ENCODE assay signal across 20 cellular contexts in genomic region chr17:77380411-77381184, GRCh38.
DNase-seq lines count a peak whose midpoint lies in the region; ATAC-seq, FAIRE-seq and TF ChIP-seq lines count a peak whose summit lies in the region.
"Had no signal": no experiment of that assay in that cellular context is flagged by ENCODE, and none has a peak within 500 bp of the region (broad histone marks: within the 10 kb centered on the region; RNA-seq: fewer than 3 reads in every experiment).

No MANE protein-coding gene starts in this region.

- H3K9me3 ChIP-seq in HepG2 (ENCODE audit: low read length) (no peaks in the 10 kb centered on the region), right lobe of liver (no peaks in the 10 kb centered on the region), neural progenitor cell (ENCODE audit: low read depth) (no peaks in the 10 kb centered on the region)

- DNase-seq in HepG2 (ENCODE audit: low spot score) (no peak), right lobe of liver (no peak), neural progenitor cell (ENCODE audit: low spot score) (no peak), HFFc6 (no peak), KBM-7 (no peak), type B pancreatic cell (ENCODE audit: extremely low spot score, unreplicated experiment) (no peak)
- DNase-seq in central memory CD8-positive, alpha-beta T cell (ENCODE audit: low spot score in 2 of 2) = no peak
- no peak for DNase-seq in activated CD8-positive, alpha-beta T cell treated with anti-CD3 and anti-CD28 coated beads for 36 hours
- DNase-seq: activated naive CD8-positive, alpha-beta T cell treated with anti-CD3 and anti-CD28 coated beads, Interleukin-2, amount 50 U/mL, for 24 hours; head of caudate nucleus; KG1; NCI-H1417 treated with DMSO at 0.1 percent for 48 hours; NCI-H446; OCI-M1; stimulated activated naive CD4-positive, alpha-beta T cell had no signal

- no TSS peak for BruUV-seq in HepG2 (replicated peaks; lab: Mats Ljungman, UMichigan)

- WGBS in HepG2 (ENCODE audit: low lambda C conversion rate) = 90% methylated on average over 10 of the region's 10 CpGs
- WGBS in right lobe of liver (ENCODE audit: insufficient coverage, low coverage, low lambda C conversion rate, missing lambda C conversion rate) = 57% methylated on average over 1 of the region's 10 CpGs

- H3K27ac ChIP-seq in HepG2 (ENCODE audit: extremely low read length, insufficient read depth, low read length) (no peak overlapping the region), right lobe of liver (no peak overlapping the region), neural progenitor cell (no peak overlapping the region)
- H3K27ac ChIP-seq: VCaP had no signal

- peaks cover 97% of the 10 kb centered on the region for H4K20me1 ChIP-seq in HepG2 (ENCODE audit: insufficient read depth, low read length)
- H4K20me1 ChIP-seq in neural progenitor cell (ENCODE audit: low read depth) = peaks cover 98% of the 10 kb centered on the region

- H3K27me3 Mint-ChIP-seq in central memory CD8-positive, alpha-beta T cell = no peaks in the 10 kb centered on the region
- H3K27me3 Mint-ChIP-seq in neural progenitor cell (ENCODE audit: insufficient read depth, low read depth) (peaks cover 8% of the 10 kb centered on the region), HFFc6 (ENCODE audit: insufficient read depth) (peaks cover 4% of the 10 kb centered on the region), type B pancreatic cell (no peaks in the 10 kb centered on the region)
- H3K27me3 Mint-ChIP-seq in activated CD8-positive, alpha-beta T cell treated with anti-CD3 and anti-CD28 coated beads for 36 hours = no peaks in the 10 kb centered on the region
- H3K27me3 Mint-ChIP-seq: activated naive CD8-positive, alpha-beta T cell treated with anti-CD3 and anti-CD28 coated beads, Interleukin-2, amount 50 U/mL, for 24 hours had no signal

- H3K27me3 ChIP-seq in HepG2 (ENCODE audit: control insufficient read depth in 1 of 2, insufficient read depth in 2 of 2, low read length in 2 of 2) (no peaks in the 10 kb centered on the region), right lobe of liver (no peaks in the 10 kb centered on the region), neural progenitor cell (no peaks in the 10 kb centered on the region)

- H3K4me2 ChIP-seq in HepG2 (ENCODE audit: low read depth, low read length) (no peak overlapping the region), neural progenitor cell (peak overlapping the region; percentile 45)

- POLR2A ChIA-PET in HepG2 (lab: Yijun Ruan, JAX) = interaction anchor here (3.3 kb wide), 1 partner anchor 12 kb away, joined by 23 read pairs; no protein-coding TSS in a partner anchor
- POLR2A ChIA-PET in activated CD8-positive, alpha-beta T cell treated with anti-CD3 and anti-CD28 coated beads for 36 hours (lab: Charles Lee) = interaction anchor here (0.9 to 2.2 kb wide), 2 partner anchors 10 to 11 kb away, joined by 3 to 14 read pairs; no protein-coding TSS in a partner anchor

- TF ChIP-seq RAD21 in HepG2 (CRISPR knock-in tag; IDR thresholded peaks at IDR 0.05) = no peak

- H3K4me3 ChIP-seq in HepG2 (replicated peaks in 1 of 3; ENCODE audit: insufficient read depth in 1 of 3, low read depth in 2 of 3, low read length in 3 of 3) = no peak overlapping the region
- H3K4me3 ChIP-seq in right lobe of liver = no peak overlapping the region
- H3K4me3 ChIP-seq in neural progenitor cell = no peak overlapping the region

- H3K9ac ChIP-seq in HepG2 (ENCODE audit: insufficient read depth, low read depth, low read length) (no peak overlapping the region), neural progenitor cell (no peak overlapping the region)

- H3K36me3 ChIP-seq in HepG2 (replicated peaks in 1 of 2; ENCODE audit: control insufficient read depth in 1 of 2, insufficient read depth in 2 of 2, low read length in 2 of 2) (peaks cover 7 to 18% of the 10 kb centered on the region in 2 experiments; a peak in 3 of 5 replicates), right lobe of liver (no peaks in the 10 kb centered on the region), neural progenitor cell (no peaks in the 10 kb centered on the region)

- H3K36me3 Mint-ChIP-seq in central memory CD8-positive, alpha-beta T cell (ENCODE audit: insufficient read depth) = peaks cover 16% of the 10 kb centered on the region
- H3K36me3 Mint-ChIP-seq in neural progenitor cell (no peaks in the 10 kb centered on the region), HFFc6 (ENCODE audit: low read depth) (no peaks in the 10 kb centered on the region), type B pancreatic cell (no peaks in the 10 kb centered on the region)
- H3K36me3 Mint-ChIP-seq in activated CD8-positive, alpha-beta T cell treated with anti-CD3 and anti-CD28 coated beads for 36 hours (ENCODE audit: low read depth) = peaks cover 6% of the 10 kb centered on the region

- H3K79me2 ChIP-seq in HepG2 (ENCODE audit: insufficient read depth, low read length) = peaks cover 95% of the 10 kb centered on the region
- H3K79me2 ChIP-seq in neural progenitor cell (ENCODE audit: low read depth) = peaks cover 100% of the 10 kb centered on the region

- peaks cover 14% of the 10 kb centered on the region for H3F3A ChIP-seq in neural progenitor cell (ENCODE audit: low read depth)

- no peak overlapping the region for H2AFZ ChIP-seq in HepG2 (ENCODE audit: low read length)
- no peak overlapping the region for H2AFZ ChIP-seq in neural progenitor cell (replicated peaks)

- H3K9me3 Mint-ChIP-seq in central memory CD8-positive, alpha-beta T cell = no peaks in the 10 kb centered on the region
- H3K9me3 Mint-ChIP-seq in neural progenitor cell (no peaks in the 10 kb centered on the region), HFFc6 (no peaks in the 10 kb centered on the region), type B pancreatic cell (no peaks in the 10 kb centered on the region)
- no peaks in the 10 kb centered on the region for H3K9me3 Mint-ChIP-seq in activated CD8-positive, alpha-beta T cell treated with anti-CD3 and anti-CD28 coated beads for 36 hours
- H3K9me3 Mint-ChIP-seq: activated naive CD8-positive, alpha-beta T cell treated with anti-CD3 and anti-CD28 coated beads, Interleukin-2, amount 50 U/mL, for 24 hours; neural crest cell had no signal

- no peak for TF ChIP-seq EP300 in HepG2 (IDR thresholded peaks at IDR 0.05; ENCODE audit: low read depth in 2 of 2, low read length in 2 of 2)
- no peak for TF ChIP-seq EP300 in HepG2 (CRISPR knock-in tag; IDR thresholded peaks at IDR 0.05; ENCODE audit: borderline replicate concordance)

- peak overlapping the region; percentile 87 for H3K27ac Mint-ChIP-seq in central memory CD8-positive, alpha-beta T cell (ENCODE audit: low read depth)
- peak overlapping the region; percentile 25 for H3K27ac Mint-ChIP-seq in neural progenitor cell
- no peak overlapping the region for H3K27ac Mint-ChIP-seq in HFFc6
- H3K27ac Mint-ChIP-seq in type B pancreatic cell = no peak overlapping the region
- no peak overlapping the region for H3K27ac Mint-ChIP-seq in activated CD8-positive, alpha-beta T cell treated with anti-CD3 and anti-CD28 coated beads for 36 hours
- H3K27ac Mint-ChIP-seq: activated naive CD8-positive, alpha-beta T cell treated with anti-CD3 and anti-CD28 coated beads, Interleukin-2, amount 50 U/mL, for 24 hours had no signal

- no peak for TF ChIP-seq CTCF in HepG2 (CRISPR knock-in tag; IDR thresholded peaks at IDR 0.05)
- TF ChIP-seq CTCF in right lobe of liver (IDR thresholded peaks at IDR 0.05) = no peak
- TF ChIP-seq CTCF in neural progenitor cell (IDR thresholded peaks at IDR 0.05) = no peak
- no peak for TF ChIP-seq CTCF in HFFc6 (IDR thresholded peaks at IDR 0.05)
- TF ChIP-seq CTCF in type B pancreatic cell (conservative IDR thresholded peaks at IDR 0.05) = no peak
- no peak for TF ChIP-seq CTCF in activated CD8-positive, alpha-beta T cell treated with anti-CD3 and anti-CD28 coated beads for 36 hours (IDR thresholded peaks at IDR 0.05)

- peaks cover 77% of the 10 kb centered on the region for H3K4me1 Mint-ChIP-seq in central memory CD8-positive, alpha-beta T cell
- peaks cover 81% of the 10 kb centered on the region for H3K4me1 Mint-ChIP-seq in neural progenitor cell
- H3K4me1 Mint-ChIP-seq in HFFc6 (ENCODE audit: low read depth) = peaks cover 78% of the 10 kb centered on the region
- peaks cover 58% of the 10 kb centered on the region for H3K4me1 Mint-ChIP-seq in type B pancreatic cell (ENCODE audit: unreplicated experiment)
- H3K4me1 Mint-ChIP-seq in activated CD8-positive, alpha-beta T cell treated with anti-CD3 and anti-CD28 coated beads for 36 hours (ENCODE audit: low read depth) = peaks cover 82% of the 10 kb centered on the region

- peak overlapping the region; percentile 84 for H3K4me3 Mint-ChIP-seq in central memory CD8-positive, alpha-beta T cell
- H3K4me3 Mint-ChIP-seq in neural progenitor cell (no peak overlapping the region), HFFc6 (no peak overlapping the region), type B pancreatic cell (no peak overlapping the region)
- no peak overlapping the region for H3K4me3 Mint-ChIP-seq in activated CD8-positive, alpha-beta T cell treated with anti-CD3 and anti-CD28 coated beads for 36 hours
- H3K4me3 Mint-ChIP-seq: activated naive CD8-positive, alpha-beta T cell treated with anti-CD3 and anti-CD28 coated beads, Interleukin-2, amount 50 U/mL, for 24 hours had no signal

- intact Hi-C loops in HepG2 (cut with micrococcal nuclease; ENCODE audit: unreplicated experiment) (no loop called here), right lobe of liver (cut with DNase I) (no loop called here)
- intact Hi-C loops in activated CD8-positive, alpha-beta T cell treated with anti-CD3 and anti-CD28 coated beads for 36 hours (cut with micrococcal nuclease) = no loop called here

- TF ChIP-seq POLR2A in HepG2 (IDR thresholded peaks at IDR 0.05; ENCODE audit: insufficient read depth in 1 of 2, low read depth in 2 of 2, low read length in 2 of 2) (no peak), right lobe of liver (IDR thresholded peaks at IDR 0.05) (no peak)

- peaks cover 99% of the 10 kb centered on the region for H3K4me1 ChIP-seq in HepG2 (ENCODE audit: insufficient read depth, low read length)
- peaks cover 0 to 80% (median 40%) of the 10 kb centered on the region in 4 donors for H3K4me1 ChIP-seq in right lobe of liver
- peaks cover 59% of the 10 kb centered on the region for H3K4me1 ChIP-seq in neural progenitor cell

- in situ Hi-C loops in HepG2 (cut with HindIII; ENCODE audit: extremely low pct_ligation_motif_present, low pct_unique_long_range_greater_than_20kb) (no loop called here), KBM-7 (cut with MboI; ENCODE audit: low pct_unique_long_range_greater_than_20kb, low sequenced_read_pairs) (no loop called here)

- ATAC-seq in HepG2 (no peak), right lobe of liver (no peak)
- no peak for ATAC-seq in central memory CD8-positive, alpha-beta T cell (replicated peaks; ENCODE audit: extremely low read depth, poor library complexity, severe bottlenecking)
- no peak for ATAC-seq in activated CD8-positive, alpha-beta T cell treated with anti-CD3 and anti-CD28 coated beads for 36 hours
- ATAC-seq: activated naive CD8-positive, alpha-beta T cell treated with anti-CD3 and anti-CD28 coated beads, Interleukin-2, amount 50 U/mL, for 24 hours; left lobe of liver had no signal

- CTCF ChIA-PET in HepG2 (lab: Yijun Ruan, JAX; ENCODE audit: low intra/inter-chr PET ratio, low total read pairs) = no interaction called here
- CTCF ChIA-PET in activated CD8-positive, alpha-beta T cell treated with anti-CD3 and anti-CD28 coated beads for 36 hours (lab: Charles Lee) = interaction anchor here (1.9 kb wide), 1 partner anchor 20 kb away, joined by 11 read pairs; no protein-coding TSS in a partner anchor

- FAIRE-seq in HepG2 (lab: Jason Lieb, UNC) = no peak
- FAIRE-seq: colon, H54 had no signal

Comparison
In these comparisons a context has a peak if more than half of its experiments do, and no peak if none do; other contexts are left out.
1. H3K27ac Mint-ChIP-seq: peak in central memory CD8-positive, alpha-beta T cell (single experiment) and neural progenitor cell (single experiment); none in HFFc6 (single experiment), type B pancreatic cell (single experiment) and activated CD8-positive, alpha-beta T cell treated with anti-CD3 and anti-CD28 coated beads for 36 hours (single experiment).